8 cellular contexts compared by ENCODE assay signal in the genomic region with DNA sequence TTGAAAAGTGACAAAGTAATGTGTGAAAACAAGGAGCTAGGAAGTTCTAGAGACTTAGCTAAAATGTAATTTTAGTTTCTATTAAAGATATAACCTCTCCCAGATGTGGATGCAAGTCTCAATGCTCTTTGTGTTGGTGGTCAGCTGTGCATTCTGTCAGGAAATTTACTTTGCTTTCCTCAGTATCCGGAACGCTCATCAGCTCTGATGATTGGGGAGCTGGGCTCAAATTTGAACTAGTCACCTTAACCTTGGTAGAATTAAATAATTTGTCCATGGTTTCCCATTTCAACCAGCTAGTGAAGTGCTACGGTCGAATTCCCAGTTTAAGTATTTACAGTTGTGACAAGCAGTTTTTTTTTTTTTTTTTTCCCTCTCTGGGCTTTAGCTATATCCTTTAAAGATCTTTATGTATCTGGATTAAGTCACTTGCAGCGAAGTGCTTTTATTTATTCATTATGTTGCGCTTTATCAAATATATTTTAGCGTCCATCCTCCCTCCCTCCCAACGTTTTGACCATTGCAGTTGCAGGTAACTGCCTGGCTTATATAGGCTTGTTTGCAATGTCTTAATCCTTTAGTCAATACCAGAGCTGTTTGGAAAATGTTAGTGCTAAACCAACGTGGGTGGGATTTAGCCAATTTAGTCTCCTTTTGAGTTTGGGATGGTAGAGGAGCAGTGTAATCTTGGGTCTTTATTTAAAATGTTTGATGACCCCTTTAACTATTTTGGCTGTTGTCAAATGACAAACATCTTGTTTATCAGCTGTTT. TPM values are rescaled to one million over a fixed set of nuclear protein-coding genes. Genes with fewer than 3 reads are reported as not detected.
DNase-seq lines count a peak whose midpoint lies in the region; ATAC-seq and TF ChIP-seq lines count a peak whose summit lies in the region.

No MANE protein-coding gene starts in this region.

- no peaks in the 10 kb centered on the region for H3K27me3 ChIP-seq in kidney epithelial cell (ENCODE audit: control insufficient read depth, insufficient read depth, low read length)

- no peaks in the 10 kb centered on the region for H3K27me3 Mint-ChIP-seq in activated CD4-positive, alpha-beta T cell treated with anti-CD3 and anti-CD28 coated beads for 36 hours
- H3K27me3 Mint-ChIP-seq in activated naive CD8-positive, alpha-beta T cell: no peaks in the 10 kb centered on the region

- POLR2A ChIA-PET in activated CD4-positive, alpha-beta T cell treated with anti-CD3 and anti-CD28 coated beads for 36 hours (lab: Charles Lee): interaction anchor here (0.6 to 6.6 kb wide), 9 partner anchors 9 to 742 kb away, joined by 3 to 56 read pairs (median 7); a partner anchor contains a TSS

- peak overlapping the region; percentile 98 for H3K27ac Mint-ChIP-seq in activated CD4-positive, alpha-beta T cell treated with anti-CD3 and anti-CD28 coated beads for 36 hours
- H3K27ac Mint-ChIP-seq in activated naive CD8-positive, alpha-beta T cell: peak overlapping the region; percentile 95

- peak overlapping the region; percentile 89 for H3K27ac ChIP-seq in temporal lobe (ENCODE audit: low read depth, low read length)

- no peak for TF ChIP-seq CTCF in kidney epithelial cell (IDR thresholded peaks at IDR 0.05; ENCODE audit: insufficient read depth, low read length, poor library complexity, severe bottlenecking)

- H3K9me3 Mint-ChIP-seq in activated CD4-positive, alpha-beta T cell treated with anti-CD3 and anti-CD28 coated beads for 36 hours (ENCODE audit: low read depth): no peaks in the 10 kb centered on the region
- H3K9me3 Mint-ChIP-seq in activated naive CD8-positive, alpha-beta T cell (ENCODE audit: low read depth): no peaks in the 10 kb centered on the region

- H3K36me3 ChIP-seq in kidney epithelial cell (ENCODE audit: control insufficient read depth, insufficient read depth, low read length): no peaks in the 10 kb centered on the region

- CTCF ChIA-PET in activated CD4-positive, alpha-beta T cell treated with anti-CD3 and anti-CD28 coated beads for 36 hours (lab: Charles Lee): interaction anchor here (0.6 to 2.9 kb wide), 5 partner anchors 8 to 131 kb away, joined by 3 to 16 read pairs (median 5); a partner anchor contains a TSS

- H3K36me3 Mint-ChIP-seq in activated CD4-positive, alpha-beta T cell treated with anti-CD3 and anti-CD28 coated beads for 36 hours (ENCODE audit: low read depth): peaks cover 59% of the 10 kb centered on the region
- peaks cover 6% of the 10 kb centered on the region for H3K36me3 Mint-ChIP-seq in activated naive CD8-positive, alpha-beta T cell

- H3K4me3 Mint-ChIP-seq in activated CD4-positive, alpha-beta T cell treated with anti-CD3 and anti-CD28 coated beads for 36 hours: peak overlapping the region; percentile 96
- H3K4me3 Mint-ChIP-seq in activated naive CD8-positive, alpha-beta T cell: peak overlapping the region; percentile 93

- H3K4me1 Mint-ChIP-seq in activated CD4-positive, alpha-beta T cell treated with anti-CD3 and anti-CD28 coated beads for 36 hours: peaks cover 24% of the 10 kb centered on the region
- peaks cover 23% of the 10 kb centered on the region for H3K4me1 Mint-ChIP-seq in activated naive CD8-positive, alpha-beta T cell (ENCODE audit: low read depth)

- no peak for DNase-seq in activated CD4-positive, alpha-beta T cell treated with anti-CD3 and anti-CD28 coated beads for 36 hours
- DNase-seq in activated CD4-positive, alpha-beta T cell treated with anti-CD3 and anti-CD28 coated beads, Interleukin-2, amount 50 U/mL, for 48 hours: no peak
- DNase-seq in kidney epithelial cell (ENCODE audit: low read depth) (no peak), DMS153 (lab: John Stamatoyannopoulos, UW) (no peak)

- no peak for ATAC-seq in activated CD4-positive, alpha-beta T cell treated with anti-CD3 and anti-CD28 coated beads for 36 hours
- ATAC-seq in GM18520 (IDR thresholded peaks at IDR 0.05; ENCODE audit: unreplicated experiment) (no peak), GM19397 (IDR thresholded peaks at IDR 0.05; ENCODE audit: unreplicated experiment) (no peak)

- intact Hi-C loops in activated CD4-positive, alpha-beta T cell treated with anti-CD3 and anti-CD28 coated beads for 36 hours (cut with DNase I, micrococcal nuclease): loop anchor here (1.0 to 10.0 kb wide), 3 partner anchors 43 to 740 kb away; a partner anchor contains a TSS

- H3K4me3 ChIP-seq in kidney epithelial cell (ENCODE audit: low read depth, low read length): peak overlapping the region; percentile 56

RNA-seq across cellular contexts. Expression of a gene that starts 2.1 kb away (rescaled TPM):
- 100 to 1,000 TPM; 331 to 339 TPM for total RNA-seq in activated CD4-positive, alpha-beta T cell treated with anti-CD3 and anti-CD28 coated beads for 36 hours
- total RNA-seq in kidney epithelial cell: 71.7 and 82.2 TPM in 2 replicates
- total RNA-seq in temporal lobe: 171 TPM

RNA-seq across cellular contexts. Expression of a gene that starts 43.3 kb away (rescaled TPM):
- total RNA-seq in activated CD4-positive, alpha-beta T cell treated with anti-CD3 and anti-CD28 coated beads for 36 hours: 1 to 10 TPM; 3.1 to 3.5 TPM
- total RNA-seq in kidney epithelial cell: 3.1 and 4.1 TPM in 2 replicates
- total RNA-seq in temporal lobe: 1.5 TPM
